ENCODE assay signal across 26 cellular contexts in genomic region chr9:118891213-118891612, GRCh38.
"Had no signal": no experiment of that assay in that cellular context is flagged by ENCODE, and none has a peak within 500 bp of the region (broad histone marks: within the 10 kb centered on the region; RNA-seq: fewer than 3 reads in every experiment).

No MANE protein-coding gene starts in this region.

- H3K27me3 Mint-ChIP-seq: naive thymus-derived CD4-positive, alpha-beta T cell; natural killer cell treated with Interleukin-12 subunit alpha and Interleukin-12 subunit beta and Interleukin-15 and Interleukin-18, amount 100 ng/mL, for 72 hours; stimulated activated memory B cell treated with anti-CD40 and anti-IgM and Interleukin-4, amounts not matched to agents 10 μg/mL and 1 μg/mL and 100 μg/mL, for 72 hours; stimulated activated naive CD8-positive, alpha-beta T cell treated with anti-CD3 and anti-CD28 coated beads, Interleukin-15, amount 100 ng/mL, for 72 hours; type B pancreatic cell had no signal

- H3K4me2 ChIP-seq: smooth muscle cell had no signal

- DNase-seq: hypothalamus; islet precursor cell; left ventricle myocardium inferior; midbrain; mucosa of descending colon; naive thymus-derived CD4-positive, alpha-beta T cell; nucleus accumbens; pancreas; psoas muscle; right lobe of liver; stimulated activated CD4-positive, alpha-beta T cell treated with anti-CD3 and anti-CD28 coated beads, Interleukin-1b, Interleukin-23, amount 100 ng/mL, for 48 hours; stimulated activated CD4-positive, alpha-beta T cell treated with anti-CD3 and anti-CD28 coated beads, Interleukin-2, amount 100 ng/mL, for 48 hours; stimulated activated CD4-positive, alpha-beta T cell treated with anti-CD3 and anti-CD28 coated beads, Interleukin-4, amount 100 ng/mL, for 4 hours; stimulated activated CD8-positive, alpha-beta memory T cell treated with anti-CD3 and anti-CD28 coated beads, Interleukin-4, amount 100 ng/mL, for 48 hours; stimulated activated naive CD4-positive, alpha-beta T cell treated with Interleukin-2 at 50 U/mL for 16 hours; stimulated activated naive CD8-positive, alpha-beta T cell treated with anti-CD3 and anti-CD28 coated beads, Interleukin-15, amount 100 ng/mL, for 72 hours; substantia nigra; uterus had no signal

- H3K27ac Mint-ChIP-seq: naive thymus-derived CD4-positive, alpha-beta T cell; natural killer cell treated with Interleukin-12 subunit alpha and Interleukin-12 subunit beta and Interleukin-15 and Interleukin-18, amount 100 ng/mL, for 72 hours; stimulated activated memory B cell treated with anti-CD40 and anti-IgM and Interleukin-4, amounts not matched to agents 10 μg/mL and 1 μg/mL and 100 μg/mL, for 72 hours; stimulated activated naive CD8-positive, alpha-beta T cell treated with anti-CD3 and anti-CD28 coated beads, Interleukin-15, amount 100 ng/mL, for 72 hours; type B pancreatic cell had no signal

- H3K4me3 ChIP-seq: left ventricle myocardium inferior, lung, mucosa of descending colon, pancreas, psoas muscle, right atrium auricular region, right lobe of liver, smooth muscle cell, tibial nerve, uterus had no signal

- H3K4me1 Mint-ChIP-seq: naive thymus-derived CD4-positive, alpha-beta T cell; stimulated activated memory B cell treated with anti-CD40 and anti-IgM and Interleukin-4, amounts not matched to agents 10 μg/mL and 1 μg/mL and 100 μg/mL, for 72 hours; stimulated activated naive CD8-positive, alpha-beta T cell treated with anti-CD3 and anti-CD28 coated beads, Interleukin-15, amount 100 ng/mL, for 72 hours had no signal

- H3K36me3 ChIP-seq: left ventricle myocardium inferior, pancreas, right atrium auricular region, right lobe of liver, tibial nerve, uterus had no signal

- H3K36me3 Mint-ChIP-seq: naive thymus-derived CD4-positive, alpha-beta T cell; natural killer cell treated with Interleukin-12 subunit alpha and Interleukin-12 subunit beta and Interleukin-15 and Interleukin-18, amount 100 ng/mL, for 72 hours; stimulated activated memory B cell treated with anti-CD40 and anti-IgM and Interleukin-4, amounts not matched to agents 10 μg/mL and 1 μg/mL and 100 μg/mL, for 72 hours; type B pancreatic cell had no signal

- H3K27me3 ChIP-seq: pancreas, right atrium auricular region, right lobe of liver, tibial nerve, uterus had no signal

- H3K4me3 Mint-ChIP-seq: naive thymus-derived CD4-positive, alpha-beta T cell; natural killer cell treated with Interleukin-12 subunit alpha and Interleukin-12 subunit beta and Interleukin-15 and Interleukin-18, amount 100 ng/mL, for 72 hours; neural crest cell; stimulated activated memory B cell treated with anti-CD40 and anti-IgM and Interleukin-4, amounts not matched to agents 10 μg/mL and 1 μg/mL and 100 μg/mL, for 72 hours; stimulated activated naive CD8-positive, alpha-beta T cell treated with anti-CD3 and anti-CD28 coated beads, Interleukin-15, amount 100 ng/mL, for 72 hours; type B pancreatic cell had no signal

- H3K9me3 Mint-ChIP-seq: neural crest cell; stimulated activated memory B cell treated with anti-CD40 and anti-IgM and Interleukin-4, amounts not matched to agents 10 μg/mL and 1 μg/mL and 100 μg/mL, for 72 hours; stimulated activated naive CD8-positive, alpha-beta T cell treated with anti-CD3 and anti-CD28 coated beads, Interleukin-15, amount 100 ng/mL, for 72 hours; type B pancreatic cell had no signal

- ATAC-seq: mucosa of descending colon; naive thymus-derived CD4-positive, alpha-beta T cell; natural killer cell treated with Interleukin-12 subunit alpha and Interleukin-12 subunit beta and Interleukin-15 and Interleukin-18, amount 100 ng/mL, for 72 hours; pancreas; psoas muscle; right lobe of liver; stimulated activated memory B cell treated with anti-CD40 and anti-IgM and Interleukin-4, amounts not matched to agents 10 μg/mL and 1 μg/mL and 100 μg/mL, for 72 hours; stimulated activated naive CD8-positive, alpha-beta T cell treated with anti-CD3 and anti-CD28 coated beads, Interleukin-15, amount 100 ng/mL, for 72 hours had no signal

- H3K27ac ChIP-seq: left ventricle myocardium inferior, pancreas, psoas muscle, right atrium auricular region, right lobe of liver, tibial nerve, uterus had no signal

- H3K9me3 ChIP-seq: left ventricle myocardium inferior, pancreas, psoas muscle, right atrium auricular region, right lobe of liver, uterus had no signal
